ENCODE assay signal across 19 cellular contexts in genomic region chr3:72205297-72205696, GRCh38.
"Had no signal": no experiment of that assay in that cellular context is flagged by ENCODE, and none has a peak within 500 bp of the region (broad histone marks: within the 10 kb centered on the region; RNA-seq: fewer than 3 reads in every experiment).

No MANE protein-coding gene starts in this region.

- H3K9me3 ChIP-seq: SK-N-SH had no signal

- DNase-seq: Kasumi-1, MM.1S, NCI-H1092 treated with DMSO at 0.1 percent for 48 hours, NCI-H1436 treated with DMSO at 0.1 percent for 48 hours, NCI-H1694, NCI-H187 treated with DMSO at 0.1 percent for 48 hours, NCI-H2029 treated with DMSO at 0.1 percent for 48 hours, NCI-H2171, NCI-H526, NCI-H82, PC-3, SHP77, SK-N-SH, SW 1271, T-cell had no signal

- ATAC-seq: K562, Panc1, PC-3, T-cell had no signal

- H3K27ac ChIP-seq: KMS-11, RWPE1 had no signal

- H3K9ac ChIP-seq: KMS-11, SK-N-SH had no signal

- FAIRE-seq: K562 had no signal

- H3K4me3 ChIP-seq: K562 had no signal

- H3K4me2 ChIP-seq: KMS-11, SK-N-SH had no signal
